In the genomic region with DNA sequence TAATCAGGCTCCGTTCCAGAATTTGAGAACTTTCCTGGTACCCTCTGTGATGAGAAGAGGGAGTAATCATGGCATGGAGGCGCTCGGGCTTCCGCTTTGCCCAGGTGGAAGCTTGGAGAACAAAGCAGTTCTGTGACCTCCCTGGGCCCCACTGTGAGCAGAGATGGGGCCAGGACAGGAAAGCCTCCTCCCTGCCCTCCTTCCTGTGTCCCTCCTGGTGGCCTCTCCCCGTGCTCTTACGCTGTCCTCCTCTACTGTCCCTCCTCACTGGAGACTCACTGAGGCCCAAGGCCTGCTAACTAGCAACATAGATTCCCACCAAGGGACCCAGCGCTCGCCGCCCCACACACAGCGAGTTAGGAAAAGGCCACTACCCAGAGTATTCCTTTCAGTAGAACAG, we compare ENCODE assay signal across 35 cellular contexts.
"Had no signal": no experiment of that assay in that cellular context is flagged by ENCODE, and none has a peak within 500 bp of the region (broad histone marks: within the 10 kb centered on the region; RNA-seq: fewer than 3 reads in every experiment).

No MANE protein-coding gene starts in this region.

- H3K36me3 ChIP-seq: adrenal gland, breast epithelium, cardiac muscle cell, esophagus muscularis mucosa, gastrocnemius medialis had no signal

- H3K9me3 ChIP-seq: adrenal gland, body of pancreas, breast epithelium, esophagus muscularis mucosa, gastrocnemius medialis had no signal

- H3K4me3 Mint-ChIP-seq: activated B cell treated with CpG ODN at 0.5 μM for 24 hours; activated CD8-positive, alpha-beta T cell treated with anti-CD3 and anti-CD28 coated beads for 36 hours; activated naive CD4-positive, alpha-beta T cell treated with anti-CD3 and anti-CD28 coated beads for 36 hours; activated naive CD4-positive, alpha-beta T cell treated with anti-CD3 and anti-CD28 coated beads, Interleukin-2, amount 50 U/mL, for 24 hours; activated naive CD8-positive, alpha-beta T cell treated with anti-CD3 and anti-CD28 coated beads for 36 hours; activated naive CD8-positive, alpha-beta T cell treated with anti-CD3 and anti-CD28 coated beads, Interleukin-2, amount 50 U/mL, for 24 hours; activated T-cell treated with anti-CD3 and anti-CD28 coated beads, Interleukin-2, amount 50 U/mL, for 4 hours; activated T-helper 17 cell treated with anti-CD3 and anti-CD28 coated beads, Interleukin-2, amount 50 U/mL, for 72 hours; central memory CD8-positive, alpha-beta T cell; dendritic cell treated with granulocyte-macrophage colony-stimulating factor and Interleukin-4, amounts not matched to agents 40 ng/mL and 50 ng/mL, for 4 days; T-helper 17 cell; T-helper 2 cell treated with Interferon-gamma antibody and Interleukin-4, amounts not matched to agents 5 μg/mL and 100 μg/mL, for 36 hours had no signal

- H3K9me3 Mint-ChIP-seq: activated B cell treated with CpG ODN at 0.5 μM for 24 hours; activated CD8-positive, alpha-beta T cell treated with anti-CD3 and anti-CD28 coated beads for 36 hours; activated naive CD4-positive, alpha-beta T cell treated with anti-CD3 and anti-CD28 coated beads for 36 hours; activated naive CD4-positive, alpha-beta T cell treated with anti-CD3 and anti-CD28 coated beads, Interleukin-2, amount 50 U/mL, for 24 hours; activated naive CD8-positive, alpha-beta T cell treated with anti-CD3 and anti-CD28 coated beads for 36 hours; activated naive CD8-positive, alpha-beta T cell treated with anti-CD3 and anti-CD28 coated beads, Interleukin-2, amount 50 U/mL, for 24 hours; activated T-cell treated with anti-CD3 and anti-CD28 coated beads, Interleukin-2, amount 50 U/mL, for 4 hours; activated T-helper 17 cell treated with anti-CD3 and anti-CD28 coated beads, Interleukin-2, amount 50 U/mL, for 72 hours; central memory CD8-positive, alpha-beta T cell; dendritic cell treated with granulocyte-macrophage colony-stimulating factor and Interleukin-4, amounts not matched to agents 40 ng/mL and 50 ng/mL, for 4 days; T-helper 2 cell treated with Interferon-gamma antibody and Interleukin-4, amounts not matched to agents 5 μg/mL and 100 μg/mL, for 36 hours had no signal

- H3K4me1 Mint-ChIP-seq: activated B cell treated with CpG ODN at 0.5 μM for 24 hours; activated naive CD4-positive, alpha-beta T cell treated with anti-CD3 and anti-CD28 coated beads, Interleukin-2, amount 50 U/mL, for 24 hours; activated naive CD8-positive, alpha-beta T cell treated with anti-CD3 and anti-CD28 coated beads for 36 hours; activated naive CD8-positive, alpha-beta T cell treated with anti-CD3 and anti-CD28 coated beads, Interleukin-2, amount 50 U/mL, for 24 hours; activated T-helper 17 cell treated with anti-CD3 and anti-CD28 coated beads, Interleukin-2, amount 50 U/mL, for 72 hours; central memory CD8-positive, alpha-beta T cell; T-helper 17 cell had no signal

- ATAC-seq: activated CD4-positive, CD25-positive, alpha-beta regulatory T cell treated with anti-CD3 and anti-CD28 coated beads, Interleukin-2, amount 50 U/mL, for 24 hours; activated CD8-positive, alpha-beta T cell treated with anti-CD3 and anti-CD28 coated beads for 36 hours; activated naive CD8-positive, alpha-beta T cell treated with anti-CD3 and anti-CD28 coated beads, Interleukin-2, amount 50 U/mL, for 24 hours; activated T-cell treated with anti-CD3 and anti-CD28 coated beads, Interleukin-2, amount 50 U/mL, for 4 hours; activated T-helper 17 cell treated with anti-CD3 and anti-CD28 coated beads, Interleukin-2, amount 50 U/mL, for 72 hours; body of pancreas; foreskin keratinocyte; gastrocnemius medialis; T-helper 17 cell had no signal

- H3K4me3 ChIP-seq: adrenal gland, body of pancreas, breast epithelium, cardiac muscle cell, coronary artery, dorsolateral prefrontal cortex, esophagus muscularis mucosa, gastrocnemius medialis had no signal

- H3K27ac Mint-ChIP-seq: activated B cell treated with CpG ODN at 0.5 μM for 24 hours; activated CD8-positive, alpha-beta T cell treated with anti-CD3 and anti-CD28 coated beads for 36 hours; activated naive CD4-positive, alpha-beta T cell treated with anti-CD3 and anti-CD28 coated beads for 36 hours; activated naive CD4-positive, alpha-beta T cell treated with anti-CD3 and anti-CD28 coated beads, Interleukin-2, amount 50 U/mL, for 24 hours; activated naive CD8-positive, alpha-beta T cell treated with anti-CD3 and anti-CD28 coated beads for 36 hours; activated naive CD8-positive, alpha-beta T cell treated with anti-CD3 and anti-CD28 coated beads, Interleukin-2, amount 50 U/mL, for 24 hours; activated T-helper 17 cell treated with anti-CD3 and anti-CD28 coated beads, Interleukin-2, amount 50 U/mL, for 72 hours; dendritic cell treated with granulocyte-macrophage colony-stimulating factor and Interleukin-4, amounts not matched to agents 40 ng/mL and 50 ng/mL, for 4 days; T-helper 17 cell; T-helper 2 cell treated with Interferon-gamma antibody and Interleukin-4, amounts not matched to agents 5 μg/mL and 100 μg/mL, for 36 hours had no signal

- H3K4me1 ChIP-seq: body of pancreas, breast epithelium, foreskin keratinocyte, gastrocnemius medialis had no signal

- H3K27me3 Mint-ChIP-seq: activated naive CD4-positive, alpha-beta T cell treated with anti-CD3 and anti-CD28 coated beads, Interleukin-2, amount 50 U/mL, for 24 hours; dendritic cell treated with granulocyte-macrophage colony-stimulating factor and Interleukin-4, amounts not matched to agents 40 ng/mL and 50 ng/mL, for 4 days had no signal

- DNase-seq: activated B cell treated with CpG ODN at 0.5 μM for 24 hours; activated CD4-positive, alpha-beta T cell treated with anti-CD3 and anti-CD28 coated beads for 48 hours; activated CD4-positive, alpha-beta T cell treated with anti-CD3 and anti-CD28 coated beads, Interleukin-2, amount 50 U/mL, for 1 hour; activated CD4-positive, alpha-beta T cell treated with anti-CD3 and anti-CD28 coated beads, Interleukin-2, amount 50 U/mL, for 48 hours; activated CD8-positive, alpha-beta memory T cell treated with anti-CD3 and anti-CD28 coated beads for 24 hours; activated CD8-positive, alpha-beta T cell treated with anti-CD3 and anti-CD28 coated beads for 36 hours; activated effector memory CD4-positive, alpha-beta T cell treated with Interleukin-2 at 50 U/mL for 16 hours; activated naive CD4-positive, alpha-beta T cell treated with anti-CD3 and anti-CD28 coated beads for 36 hours; activated naive CD8-positive, alpha-beta T cell treated with anti-CD3 and anti-CD28 coated beads for 36 hours; activated naive CD8-positive, alpha-beta T cell treated with anti-CD3 and anti-CD28 coated beads, Interleukin-2, amount 50 U/mL, for 24 hours; activated T-cell treated with anti-CD3 and anti-CD28 coated beads, Interleukin-2, amount 50 U/mL, for 4 hours; amygdala; aorta; body of pancreas; dorsolateral prefrontal cortex; effector memory CD4-positive, alpha-beta T cell; erythroblast; foreskin keratinocyte; gastrocnemius medialis; glutamatergic neuron; T-helper 1 cell; T-helper 17 cell; T1000; WERI-Rb-1 had no signal

- H3K27me3 ChIP-seq: adrenal gland, body of pancreas, breast epithelium, cardiac muscle cell, dorsolateral prefrontal cortex, esophagus muscularis mucosa, gastrocnemius medialis had no signal

- H3K27ac ChIP-seq: body of pancreas, breast epithelium, cardiac muscle cell, coronary artery, dorsolateral prefrontal cortex, esophagus muscularis mucosa, foreskin keratinocyte, gastrocnemius medialis, WERI-Rb-1 had no signal
